In genomic region chr20:1377341-1377871, GRCh38 we compare ENCODE assay signal across 10 cellular contexts. TPM values are rescaled to one million over a fixed set of nuclear protein-coding genes. Genes with fewer than 3 reads are reported as not detected.
DNase-seq lines count a peak whose midpoint lies in the region; ATAC-seq and TF ChIP-seq lines count a peak whose summit lies in the region.
"Had no signal": no experiment of that assay in that cellular context is flagged by ENCODE, and none has a peak within 500 bp of the region (broad histone marks: within the 10 kb centered on the region; RNA-seq: fewer than 3 reads in every experiment).

No MANE protein-coding gene starts in this region.

- H3K18ac ChIP-seq in mesenchymal stem cell (ENCODE audit: low read depth in 1 of 2, low read length in 2 of 2) (peak overlapping the region in 1 of 2 experiments; percentile 63), neuronal stem cell (ENCODE audit: low read length) (no peak overlapping the region)

- TF ChIP-seq CTCF in CD14-positive monocyte (IDR thresholded peaks at IDR 0.05) (no peak), GM20000 (IDR thresholded peaks at IDR 0.05; ENCODE audit: extremely low read depth, missing control alignments) (no peak)

- H4K8ac ChIP-seq in mesenchymal stem cell (ENCODE audit: low read length): no peak overlapping the region
- H4K8ac ChIP-seq in neuronal stem cell (ENCODE audit: low read depth, low read length): no peak overlapping the region

- H3K4ac ChIP-seq in mesenchymal stem cell (ENCODE audit: low read depth in 1 of 2, low read length in 2 of 2): no peak overlapping the region
- H3K4ac ChIP-seq in neuronal stem cell (ENCODE audit: low read length): no peak overlapping the region

- H3K36me3 ChIP-seq in mesenchymal stem cell (ENCODE audit: control insufficient read depth in 1 of 2, insufficient read depth in 2 of 2, low read depth in 1 of 2, low read length in 2 of 2) (peaks cover 4 to 31% of the 10 kb centered on the region in 2 experiments), neuronal stem cell (replicated peaks in 1 of 2; ENCODE audit: control insufficient read depth in 2 of 2, insufficient read depth in 2 of 2, low read length in 2 of 2) (peaks cover 5 to 35% of the 10 kb centered on the region in 2 donors)

- H3K9me3 ChIP-seq in mesenchymal stem cell (ENCODE audit: control insufficient read depth, low read length) (no peaks in the 10 kb centered on the region), neuronal stem cell (replicated peaks in 1 of 2; ENCODE audit: control insufficient read depth in 2 of 2, insufficient read depth in 1 of 2, low read depth in 1 of 2, low read length in 2 of 2) (no peaks in the 10 kb centered on the region)
- H3K9me3 ChIP-seq: SJSA1 had no signal

- H2BK120ac ChIP-seq in mesenchymal stem cell (ENCODE audit: low read depth, low read length): no peak overlapping the region
- H2BK120ac ChIP-seq in neuronal stem cell (ENCODE audit: low read depth, low read length): no peak overlapping the region

- H3K27me3 Mint-ChIP-seq in CD14-positive monocyte (ENCODE audit: low read depth in 3 of 3): peaks cover 0 to 2% (median 2%) of the 10 kb centered on the region in 3 donors
- H3K27me3 Mint-ChIP-seq in activated T-cell treated with anti-CD3 and anti-CD28 coated beads, Interleukin-2, amount 50 U/mL, for 72 hours (ENCODE audit: low read depth): no peaks in the 10 kb centered on the region

- no peak overlapping the region for H2BK15ac ChIP-seq in mesenchymal stem cell (ENCODE audit: low read depth, poor library complexity, severe bottlenecking)
- H2BK15ac ChIP-seq in neuronal stem cell (ENCODE audit: low read length): no peak overlapping the region

- H2AFZ ChIP-seq in mesenchymal stem cell (ENCODE audit: low read depth, low read length): no peak overlapping the region
- no peak overlapping the region for H2AFZ ChIP-seq in neuronal stem cell (ENCODE audit: low read length)

- peak overlapping the region; percentile 68 for H2AK5ac ChIP-seq in mesenchymal stem cell (ENCODE audit: low read length, severe bottlenecking)
- H2AK5ac ChIP-seq in neuronal stem cell (ENCODE audit: low read depth, low read length): no peak overlapping the region

- no peak overlapping the region for H3K9ac ChIP-seq in mesenchymal stem cell (ENCODE audit: low read length)
- no peak overlapping the region for H3K9ac ChIP-seq in neuronal stem cell (ENCODE audit: low read depth, low read length, poor library complexity)

- DNase-seq in CD14-positive monocyte (ENCODE audit: low spot score) (no peak), GM20000 (ENCODE audit: low spot score) (peak; percentile 25), mesenchymal stem cell (no peak), iPS-NIHi7 (ENCODE audit: extremely low spot score) (no peak), neuronal stem cell (ENCODE audit: low spot score) (no peak), mucosa of gallbladder (ENCODE audit: low spot score) (no peak), hippocampal formation (lab: John Stamatoyannopoulos, UW) (no peak)
- peak; percentile 65 to 73 for DNase-seq in activated T-cell treated with anti-CD3 and anti-CD28 coated beads, Interleukin-2, amount 50 U/mL, for 72 hours
- DNase-seq: activated gamma-delta T cell had no signal

- intact Hi-C loops in CD14-positive monocyte (cut with micrococcal nuclease): loop anchor here (2.0 to 5.0 kb wide), 3 partner anchors 15 to 57 kb away; partner anchors contain the start of genes SDCBP2 (in 2 of the 2) and FKBP1A (in 1 of the 2)

- H3K27ac Mint-ChIP-seq in CD14-positive monocyte: peak overlapping the region; percentile 88 to 97 (median 94)
- H3K27ac Mint-ChIP-seq in activated T-cell treated with anti-CD3 and anti-CD28 coated beads, Interleukin-2, amount 50 U/mL, for 72 hours: peak overlapping the region; percentile 95

- peak overlapping the region in 1 of 2 experiments; percentile 94 for H3K23ac ChIP-seq in mesenchymal stem cell (ENCODE audit: low read length in 2 of 2)
- no peak overlapping the region for H3K23ac ChIP-seq in neuronal stem cell (ENCODE audit: low read depth, low read length, poor library complexity)

- H4K91ac ChIP-seq in mesenchymal stem cell (ENCODE audit: low read length) (no peak overlapping the region), neuronal stem cell (ENCODE audit: low read depth, low read length, poor library complexity) (no peak overlapping the region)

- 96% methylated on average over 5 of the region's 5 CpGs for WGBS in mesenchymal stem cell
- no CpG with 5 or more reads among the region's 5 CpGs for WGBS in neuronal stem cell (ENCODE audit: extremely low coverage in 2 of 2, insufficient read length in 2 of 2, insufficient replicate concordance in 1 of 2), 2 donors

- peak overlapping the region; percentile 57 for H3K27ac ChIP-seq in mesenchymal stem cell (ENCODE audit: low read length, poor library complexity, severe bottlenecking)
- no peak overlapping the region for H3K27ac ChIP-seq in neuronal stem cell (replicated peaks; ENCODE audit: low read length)
- H3K27ac ChIP-seq: SJSA1 had no signal

- peak; percentile 83 to 90 for ATAC-seq in activated T-cell treated with anti-CD3 and anti-CD28 coated beads, Interleukin-2, amount 50 U/mL, for 72 hours (replicated peaks in 1 of 2)

- H3K27me3 ChIP-seq in mesenchymal stem cell (ENCODE audit: control insufficient read depth in 1 of 2, insufficient read depth in 1 of 2, low read length in 2 of 2) (no peaks in the 10 kb centered on the region), neuronal stem cell (ENCODE audit: control insufficient read depth in 3 of 3, insufficient read depth in 3 of 3, low read depth in 1 of 3, low read length in 3 of 3) (no peaks in the 10 kb centered on the region)
- H3K27me3 ChIP-seq: SJSA1 had no signal

- peaks cover 20% of the 10 kb centered on the region for H3K4me1 ChIP-seq in mesenchymal stem cell (ENCODE audit: control insufficient read depth, insufficient read depth, low read depth, low read length)
- peaks cover 8 to 16% of the 10 kb centered on the region in 2 donors for H3K4me1 ChIP-seq in neuronal stem cell (ENCODE audit: control insufficient read depth in 2 of 2, insufficient read depth in 1 of 2, low read depth in 1 of 2, low read length in 2 of 2)

- H3K79me1 ChIP-seq in mesenchymal stem cell (replicated peaks; ENCODE audit: low read length, poor library complexity, severe bottlenecking): peaks cover 15% of the 10 kb centered on the region
- H3K79me1 ChIP-seq in neuronal stem cell (ENCODE audit: low read depth, low read length): peaks cover 2% of the 10 kb centered on the region

- H3K4me3 ChIP-seq in mesenchymal stem cell (ENCODE audit: insufficient read depth in 1 of 2, low read depth in 1 of 2, low read length in 2 of 2) (no peak overlapping the region), neuronal stem cell (ENCODE audit: low read length in 2 of 2) (no peak overlapping the region)
- H3K4me3 ChIP-seq: SJSA1 had no signal

- H3K14ac ChIP-seq in mesenchymal stem cell (ENCODE audit: low read length in 2 of 2) (no peak overlapping the region), neuronal stem cell (ENCODE audit: low read length) (no peak overlapping the region)

- H2BK5ac ChIP-seq in mesenchymal stem cell (ENCODE audit: low read depth, low read length, poor library complexity, severe bottlenecking): no peak overlapping the region
- H2BK5ac ChIP-seq in neuronal stem cell (ENCODE audit: low read length): no peak overlapping the region

- peaks cover 28 to 62% of the 10 kb centered on the region in 2 donors for H3K36me3 Mint-ChIP-seq in CD14-positive monocyte
- peaks cover 6 to 30% of the 10 kb centered on the region in 2 donors for H3K36me3 Mint-ChIP-seq in activated T-cell treated with anti-CD3 and anti-CD28 coated beads, Interleukin-2, amount 50 U/mL, for 72 hours (ENCODE audit: insufficient read depth in 2 of 2)

- H3K9me3 Mint-ChIP-seq in CD14-positive monocyte: no peaks in the 10 kb centered on the region
- H3K9me3 Mint-ChIP-seq in activated T-cell treated with anti-CD3 and anti-CD28 coated beads, Interleukin-2, amount 50 U/mL, for 72 hours: no peaks in the 10 kb centered on the region

- H3K4me1 Mint-ChIP-seq in CD14-positive monocyte: peaks cover 85% of the 10 kb centered on the region
- H3K4me1 Mint-ChIP-seq in activated T-cell treated with anti-CD3 and anti-CD28 coated beads, Interleukin-2, amount 50 U/mL, for 72 hours (ENCODE audit: low read depth): peaks cover 84% of the 10 kb centered on the region

- H3K4me2 ChIP-seq in mesenchymal stem cell (ENCODE audit: low read length, poor library complexity, severe bottlenecking): no peak overlapping the region
- H3K4me2 ChIP-seq in neuronal stem cell (ENCODE audit: insufficient read depth, low read length, poor library complexity, severe bottlenecking): no peak overlapping the region

- peak overlapping the region in 1 of 2 donors; percentile 71 for H3K4me3 Mint-ChIP-seq in CD14-positive monocyte
- peak overlapping the region; percentile 85 to 88 for H3K4me3 Mint-ChIP-seq in activated T-cell treated with anti-CD3 and anti-CD28 coated beads, Interleukin-2, amount 50 U/mL, for 72 hours

- H2BK12ac ChIP-seq in mesenchymal stem cell (ENCODE audit: low read length in 2 of 2) (peak overlapping the region in 1 of 2 experiments; percentile 58), neuronal stem cell (ENCODE audit: low read length) (no peak overlapping the region)

RNA-seq across cellular contexts. Expression of gene FKBP1A, which starts 15.4 kb away (rescaled TPM):
- polyA plus RNA-seq in CD14-positive monocyte: 100 to 1,000 TPM; 155 to 194 TPM
- 100 to 1,000 TPM; 228 to 278 TPM for total RNA-seq in activated T-cell treated with anti-CD3 and anti-CD28 coated beads, Interleukin-2, amount 50 U/mL, for 72 hours
- 511 TPM for polyA plus RNA-seq in mesenchymal stem cell (2013, experiment 1 of 2)
- polyA plus RNA-seq in mesenchymal stem cell (2013, experiment 2 of 2): 515 TPM
- 179 TPM for polyA plus RNA-seq in neuronal stem cell (2013, experiment 1 of 2)
- 189 TPM for polyA plus RNA-seq in neuronal stem cell (2013, experiment 2 of 2)
- 177 TPM for total RNA-seq in mucosa of gallbladder

RNA-seq across cellular contexts. Expression of gene SDCBP2, which starts 48.5 kb away (rescaled TPM):
- polyA plus RNA-seq in CD14-positive monocyte: under 1 TPM; 0.69 to 0.71 TPM
- total RNA-seq in activated T-cell treated with anti-CD3 and anti-CD28 coated beads, Interleukin-2, amount 50 U/mL, for 72 hours: 10 to 100 TPM; 11.0 to 11.5 TPM
- 1.6 TPM for polyA plus RNA-seq in mesenchymal stem cell (2013, experiment 1 of 2)
- 1.8 TPM for polyA plus RNA-seq in mesenchymal stem cell (2013, experiment 2 of 2)
- polyA plus RNA-seq in neuronal stem cell (2013, experiment 1 of 2): 4.7 TPM
- 5.3 TPM for polyA plus RNA-seq in neuronal stem cell (2013, experiment 2 of 2)
- 176 TPM for total RNA-seq in mucosa of gallbladder

Comparison
In these comparisons a context has a peak if more than half of its experiments do, and no peak if none do; other contexts are left out.
1. DNase-seq: peak in GM20000 (single experiment) and activated T-cell treated with anti-CD3 and anti-CD28 coated beads, Interleukin-2, amount 50 U/mL, for 72 hours (2 of 2); none in CD14-positive monocyte (single experiment), mesenchymal stem cell (single experiment), iPS-NIHi7 (single experiment), neuronal stem cell (single experiment), mucosa of gallbladder (single experiment) and hippocampal formation (0 of 2).
2. RNA of gene SDCBP2, which starts 48.5 kb away (total RNA-seq): 176 TPM in mucosa of gallbladder (single experiment); 11.0 to 11.5 TPM in activated T-cell treated with anti-CD3 and anti-CD28 coated beads, Interleukin-2, amount 50 U/mL, for 72 hours; every median in the first group is over 10 times any median in the second.